In genomic region chr19:28633223-28634030, GRCh38 we compare ENCODE assay signal across 8 cellular contexts.
DNase-seq lines count a peak whose midpoint lies in the region; ATAC-seq and TF ChIP-seq lines count a peak whose summit lies in the region.

No MANE protein-coding gene starts in this region.

- ATAC-seq in HG03097 (IDR thresholded peaks at IDR 0.05; ENCODE audit: low FRiP score, unreplicated experiment) (no peak), sciatic nerve (no peak)

- H3K4me3 ChIP-seq in ascending aorta: no peak overlapping the region

- no peaks in the 10 kb centered on the region for H3K4me1 ChIP-seq in ascending aorta

- DNase-seq in DMS 273 (lab: John Stamatoyannopoulos, UW; ENCODE audit: unreplicated experiment) (peak; percentile 79), RPMI8226 (peak; percentile 83), ascending aorta (ENCODE audit: low spot score in 2 of 2) (no peak), kidney tubule cell (ENCODE audit: low spot score) (peak; percentile 73), sciatic nerve (ENCODE audit: low spot score) (no peak)
- peak; percentile 25 for DNase-seq in stimulated activated CD8-positive, alpha-beta memory T cell treated with anti-CD3 and anti-CD28 coated beads, Interleukin-12 subunit alpha, Interleukin-12 subunit beta, amount 100 ng/mL, for 1 hour (ENCODE audit: low read depth)

- peak; percentile 83 for TF ChIP-seq RAD21 in Ishikawa (IDR thresholded peaks at IDR 0.05; ENCODE audit: low read depth)

- intact Hi-C loops in ascending aorta (cut with DNase I): no loop called here
- intact Hi-C loops in sciatic nerve (cut with DNase I): no loop called here

- H3K36me3 ChIP-seq in ascending aorta: no peaks in the 10 kb centered on the region

- no peak for TF ChIP-seq EP300 in Ishikawa (IDR thresholded peaks at IDR 0.05; ENCODE audit: borderline replicate concordance)

- H3K27me3 ChIP-seq in ascending aorta: no peaks in the 10 kb centered on the region

- no peak overlapping the region for H3K27ac ChIP-seq in ascending aorta

- peak; percentile 18 to 51 (median 32) for TF ChIP-seq CTCF in ascending aorta (IDR thresholded peaks at IDR 0.05)

- peaks cover 0 to 5% of the 10 kb centered on the region in 2 donors for H3K9me3 ChIP-seq in ascending aorta

TF ChIP-seq in Ishikawa, 13 proteins besides CTCF, POLR2A, EP300 and RAD21:
- TF ChIP-seq TEAD4 (IDR thresholded peaks at IDR 0.05) (no peak), EGR1 (IDR thresholded peaks at IDR 0.05) (no peak), FOXM1 (IDR thresholded peaks at IDR 0.05; ENCODE audit: borderline replicate concordance, low read depth) (no peak)
- TF ChIP-seq, protein P1, sequence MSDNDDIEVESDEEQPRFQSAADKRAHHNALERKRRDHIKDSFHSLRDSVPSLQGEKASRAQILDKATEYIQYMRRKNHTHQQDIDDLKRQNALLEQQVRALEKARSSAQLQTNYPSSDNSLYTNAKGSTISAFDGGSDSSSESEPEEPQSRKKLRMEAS (IDR thresholded peaks at IDR 0.05): no peak
TF ChIP-seq in Ishikawa: peak in this region for 0.

Comparison
In these comparisons a context has a peak if more than half of its experiments do, and no peak if none do; other contexts are left out.
1. DNase-seq: peak in DMS 273 (single experiment), RPMI8226 (single experiment), kidney tubule cell (single experiment) and stimulated activated CD8-positive, alpha-beta memory T cell treated with anti-CD3 and anti-CD28 coated beads, Interleukin-12 subunit alpha, Interleukin-12 subunit beta, amount 100 ng/mL, for 1 hour (single experiment); none in ascending aorta (0 of 2) and sciatic nerve (single experiment).